In the genomic region with DNA sequence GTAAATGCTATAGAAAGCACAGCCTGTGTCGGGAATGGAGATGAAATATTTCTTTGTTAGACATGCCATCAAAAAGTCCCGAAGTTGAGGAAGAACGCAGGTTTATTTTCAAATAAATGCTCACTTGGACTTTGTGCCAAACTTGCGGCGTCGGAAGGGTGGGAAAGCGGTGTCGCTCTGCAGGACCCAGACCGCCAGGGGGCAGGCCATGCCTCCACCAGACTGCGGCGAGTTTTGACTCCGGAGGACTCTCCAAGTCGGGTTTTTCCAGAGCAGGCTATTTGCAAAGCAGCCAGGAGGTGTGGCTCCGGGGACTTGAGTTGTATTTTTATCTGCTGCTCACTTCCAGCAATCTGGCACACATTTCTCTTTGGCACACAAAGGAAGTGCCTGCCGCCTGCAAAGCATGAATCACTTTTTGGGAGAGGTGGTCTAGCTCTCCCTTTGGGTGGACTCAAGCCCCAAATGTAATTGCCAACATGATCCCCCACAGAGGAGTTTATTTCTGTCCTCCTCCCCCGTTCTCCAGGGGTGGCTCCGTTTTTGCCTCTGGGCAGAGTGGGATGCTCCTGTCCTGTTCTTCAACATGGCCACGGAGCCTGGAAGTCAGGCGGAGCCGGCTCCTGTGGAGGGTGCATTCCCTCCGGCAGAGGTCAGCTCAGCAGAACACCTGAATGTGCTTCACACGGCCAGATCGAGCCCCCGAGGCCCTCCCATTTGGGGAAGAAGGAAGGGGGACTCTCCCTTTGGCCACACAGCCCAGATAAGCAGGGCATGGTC, we compare ENCODE assay signal across 7 cellular contexts.
DNase-seq lines count a peak whose midpoint lies in the region; ATAC-seq and TF ChIP-seq lines count a peak whose summit lies in the region.

No MANE protein-coding gene starts in this region.

- H3K36me3 ChIP-seq in esophagus squamous epithelium = no peaks in the 10 kb centered on the region
- no peaks in the 10 kb centered on the region for H3K36me3 ChIP-seq in thyroid gland

- H3K4me1 ChIP-seq in esophagus squamous epithelium = peaks cover 0 to 18% (median 4%) of the 10 kb centered on the region in 3 donors
- H3K4me1 ChIP-seq in thyroid gland = peaks cover 4 to 11% of the 10 kb centered on the region in 2 donors

- peak; percentile 62 for DNase-seq in GM04503 (ENCODE audit: low read depth)
- DNase-seq in SW480 (ENCODE audit: low spot score) = peak; percentile 56
- no peak for DNase-seq in esophagus squamous epithelium (lab: John Stamatoyannopoulos, UW)
- DNase-seq in mucosa of gallbladder (ENCODE audit: low spot score) = peak; percentile 81
- DNase-seq in thyroid gland = peak; percentile 94 to 96
- DNase-seq in T-helper 17 cell = no peak

- intact Hi-C loops in esophagus squamous epithelium (cut with DNase I) = loop anchor here (2.0 to 10.0 kb wide), 2 partner anchors 385 to 801 kb away; no protein-coding TSS in a partner anchor
- intact Hi-C loops in thyroid gland (cut with DNase I) = loop anchor here (2.0 kb wide), 1 partner anchor 383 kb away; no protein-coding TSS in a partner anchor

- ATAC-seq in T-helper 17 cell = no peak

- H3K27me3 Mint-ChIP-seq in T-helper 17 cell = peaks cover 73% of the 10 kb centered on the region

- H3K36me3 Mint-ChIP-seq in T-helper 17 cell (ENCODE audit: low read depth) = peaks cover 10% of the 10 kb centered on the region

- H3K4me3 ChIP-seq in esophagus squamous epithelium (peak overlapping the region in 1 of 4 donors; percentile 11), thyroid gland (replicated peaks in 1 of 3) (no peak overlapping the region)

- no peaks in the 10 kb centered on the region for H3K9me3 ChIP-seq in esophagus squamous epithelium
- no peaks in the 10 kb centered on the region for H3K9me3 ChIP-seq in thyroid gland
- no peaks in the 10 kb centered on the region for H3K9me3 ChIP-seq in T-helper 17 cell (ENCODE audit: control insufficient read depth, low read length, poor library complexity, severe bottlenecking)

- no peak overlapping the region for H3K27ac ChIP-seq in esophagus squamous epithelium
- H3K27ac ChIP-seq in thyroid gland = no peak overlapping the region

- H3K27me3 ChIP-seq in esophagus squamous epithelium = peaks cover 0 to 63% (median 0%) of the 10 kb centered on the region in 4 donors
- no peaks in the 10 kb centered on the region for H3K27me3 ChIP-seq in thyroid gland

- no peak for TF ChIP-seq POLR2A in esophagus squamous epithelium (IDR thresholded peaks at IDR 0.05)
- TF ChIP-seq POLR2A in thyroid gland (IDR thresholded peaks at IDR 0.05) = no peak

- no peak overlapping the region for H3K27ac Mint-ChIP-seq in T-helper 17 cell

- H3K4me1 Mint-ChIP-seq in T-helper 17 cell = peaks cover 3% of the 10 kb centered on the region

- no peak overlapping the region for H3K4me3 Mint-ChIP-seq in T-helper 17 cell

- TF ChIP-seq CTCF in LNCAP (IDR thresholded peaks at IDR 0.05) = peak; percentile 95
- TF ChIP-seq CTCF in esophagus squamous epithelium (IDR thresholded peaks at IDR 0.05) = peak; percentile 60 to 90 (median 86)
- TF ChIP-seq CTCF in thyroid gland (IDR thresholded peaks at IDR 0.05) = peak in 5 of 6 experiments; percentile 79 to 90 (median 84)

- 2 to 7% methylated on average over 13 to 21 of the region's 24 CpGs for WGBS in esophagus squamous epithelium, 2 donors
- 10 to 14% methylated on average over 24 of the region's 24 CpGs for WGBS in thyroid gland, 2 donors

Comparison
In these comparisons a context has a peak if more than half of its experiments do, and no peak if none do; other contexts are left out.
1. DNase-seq: peak in GM04503 (single experiment), SW480 (single experiment), mucosa of gallbladder (single experiment) and thyroid gland (2 of 2); none in esophagus squamous epithelium (single experiment) and T-helper 17 cell (0 of 3).
2. Peak in every context shown above with its lines, with median percentiles within 50 percentile points of each other: CTCF ChIP-seq.